8 cellular contexts compared by ENCODE assay signal in the genomic region with DNA sequence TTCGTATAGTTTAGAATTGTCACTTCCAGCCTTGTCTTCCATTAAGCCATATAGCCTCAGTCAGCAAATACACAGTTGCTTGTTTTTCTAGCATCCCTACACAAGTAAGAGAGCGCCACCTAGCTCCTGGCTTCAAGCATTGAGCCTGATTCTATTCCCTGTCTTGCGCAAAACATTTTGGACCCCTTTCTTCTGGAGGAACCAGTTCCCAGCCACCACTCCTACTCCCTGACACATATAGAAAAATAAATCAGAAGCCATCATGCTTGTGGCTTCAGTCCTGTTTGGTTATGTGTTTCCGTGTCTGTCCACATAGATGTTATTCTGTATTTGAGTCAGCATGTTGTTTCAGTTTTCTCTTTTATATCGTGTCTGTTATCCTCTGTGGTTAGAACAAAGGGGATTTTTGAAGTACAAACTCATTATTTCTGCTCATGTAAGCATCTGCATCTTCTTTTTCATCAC. TPM values are rescaled to one million over a fixed set of nuclear protein-coding genes. Genes with fewer than 3 reads are reported as not detected.
DNase-seq lines count a peak whose midpoint lies in the region; ATAC-seq and TF ChIP-seq lines count a peak whose summit lies in the region.

No MANE protein-coding gene starts in this region.

- H3K9me2 ChIP-seq in SK-N-SH = no peaks in the 10 kb centered on the region

- H2AK5ac ChIP-seq in IMR-90 (ENCODE audit: low read depth, low read length) = no peak overlapping the region

- TF ChIP-seq EP300 in SK-N-SH (IDR thresholded peaks at IDR 0.05; ENCODE audit: borderline replicate concordance in 1 of 2, low read depth in 1 of 2, low read length in 1 of 2) = no peak

- TF ChIP-seq RAD21 in IMR-90 (IDR thresholded peaks at IDR 0.05; ENCODE audit: low read length) = peak; percentile 81
- TF ChIP-seq RAD21 in SK-N-SH (IDR thresholded peaks at IDR 0.05; ENCODE audit: low read length) = peak; percentile 84

- POLR2A ChIA-PET in IMR-90 (lab: Charles Lee; ENCODE audit: unreplicated experiment) = no interaction called here
- POLR2A ChIA-PET in SK-N-SH (lab: Yijun Ruan, JAX) = no interaction called here

- TF ChIP-seq CTCF in IMR-90 (conservative IDR thresholded peaks at IDR 0.05; ENCODE audit: low read depth, low read length) = peak; percentile 68
- peak; percentile 82 for TF ChIP-seq CTCF in SK-N-SH (IDR thresholded peaks at IDR 0.05)

- dilution Hi-C loops in IMR-90 (cut with HindIII; ENCODE audit: low sequenced_read_pairs, unreplicated experiment) = no loop called here

- H3K9me3 ChIP-seq in IMR-90 (ENCODE audit: control insufficient read depth, insufficient read depth, low read length) = no peaks in the 10 kb centered on the region
- no peaks in the 10 kb centered on the region for H3K9me3 ChIP-seq in SK-N-SH

- TF ChIP-seq POLR2A in IMR-90 (IDR thresholded peaks at IDR 0.05; ENCODE audit: low read depth, low read length) = no peak

- no peak overlapping the region for H4K91ac ChIP-seq in IMR-90 (ENCODE audit: insufficient read depth, low read depth, low read length)

- H3K4me3 ChIP-seq in IMR-90 (ENCODE audit: insufficient read depth, low read depth, low read length) (no peak overlapping the region), SK-N-SH (ENCODE audit: low read depth in 2 of 2, low read length in 1 of 2) (no peak overlapping the region)

- peaks cover 2% of the 10 kb centered on the region; the same call in 1 of the 2 replicates for H3K9me1 ChIP-seq in IMR-90 (ENCODE audit: insufficient read depth, low read length)

- H3K56ac ChIP-seq in IMR-90 (ENCODE audit: extremely low read depth, insufficient read depth, low read length) = no peak overlapping the region

- H3K9ac ChIP-seq in IMR-90 (ENCODE audit: low read depth, low read length) = no peak overlapping the region
- H3K9ac ChIP-seq in SK-N-SH = no peak overlapping the region

- no peak overlapping the region for H3K14ac ChIP-seq in IMR-90 (replicated peaks; ENCODE audit: low read depth, low read length)

- H3K36me3 ChIP-seq in IMR-90 (ENCODE audit: control insufficient read depth, insufficient read depth, low read length) (peaks cover 11% of the 10 kb centered on the region), SK-N-SH (replicated peaks in 1 of 2; ENCODE audit: control insufficient read depth in 1 of 2, insufficient read depth in 2 of 2, low read length in 1 of 2) (no peaks in the 10 kb centered on the region)

- CTCF ChIA-PET in IMR-90 (lab: Yijun Ruan, JAX) (interaction anchor here (0.6 kb wide), 1 partner anchor 57 kb away, joined by 3 read pairs; no protein-coding TSS in a partner anchor), SK-N-SH (lab: Yijun Ruan, JAX) (interaction anchor here (0.9 to 2.9 kb wide), 6 partner anchors 12 to 172 kb away, joined by 3 to 18 read pairs (median 4); no protein-coding TSS in a partner anchor)

- no peak overlapping the region for H2AK9ac ChIP-seq in IMR-90 (replicated peaks; ENCODE audit: low read depth, low read length, poor library complexity)

- no peak overlapping the region for H2AFZ ChIP-seq in IMR-90 (replicated peaks; ENCODE audit: low read length, poor library complexity)
- no peak overlapping the region for H2AFZ ChIP-seq in SK-N-SH (ENCODE audit: low read depth)

- H3K27me3 ChIP-seq in IMR-90 (ENCODE audit: control insufficient read depth, insufficient read depth, low read length) = no peaks in the 10 kb centered on the region
- no peaks in the 10 kb centered on the region for H3K27me3 ChIP-seq in SK-N-SH (ENCODE audit: insufficient read depth)

- H3K79me2 ChIP-seq in SK-N-SH (ENCODE audit: insufficient read depth) = no peaks in the 10 kb centered on the region

- DNase-seq in NCI-H2029 treated with DMSO at 0.1 percent for 48 hours (lab: John Stamatoyannopoulos, UW) (peak; percentile 4), NCI-H2029 (lab: John Stamatoyannopoulos, UW) (no peak), IMR-90 (peak; percentile 65), SK-N-SH (peak; percentile 51), amniotic epithelial cell (ENCODE audit: low read depth) (peak; percentile 67), iPS-NIHi7 (ENCODE audit: extremely low spot score) (peak; percentile 74)
- DNase-seq in stimulated activated CD4-positive, alpha-beta T cell treated with anti-CD3 and anti-CD28 coated beads, Interleukin-2, amount 100 ng/mL, for 48 hours = peak; percentile 25 to 29

- ATAC-seq in GM21737 (IDR thresholded peaks at IDR 0.05; ENCODE audit: unreplicated experiment) (peak; percentile 93), IMR-90 (ENCODE audit: low read depth) (peak; percentile 44; the same call in 1 of the 2 replicates)

- H3K79me1 ChIP-seq in IMR-90 (ENCODE audit: low read depth in 1 of 2, low read length in 2 of 2) = no peaks in the 10 kb centered on the region

- H3K4ac ChIP-seq in IMR-90 (ENCODE audit: low read depth, low read length) = no peak overlapping the region

- intact Hi-C loops in IMR-90 (cut with micrococcal nuclease) = loop anchor here (1.0 to 2.0 kb wide), 2 partner anchors 76 to 142 kb away; no protein-coding TSS in a partner anchor

- no peaks in the 10 kb centered on the region for H3K4me1 ChIP-seq in IMR-90 (ENCODE audit: control insufficient read depth, insufficient read depth, low read length)
- no peaks in the 10 kb centered on the region for H3K4me1 ChIP-seq in SK-N-SH (ENCODE audit: control insufficient read depth in 1 of 2, insufficient read depth in 2 of 2, low read depth in 1 of 2, low read length in 1 of 2)

- in situ Hi-C loops in IMR-90 (cut with MboI; ENCODE audit: low sequenced_read_pairs) = no loop called here

- no peak overlapping the region for H4K8ac ChIP-seq in IMR-90 (ENCODE audit: low read depth in 2 of 2, low read length in 2 of 2)

- H4K20me1 ChIP-seq in IMR-90 (ENCODE audit: insufficient read depth, low read length) (no peaks in the 10 kb centered on the region), SK-N-SH (ENCODE audit: insufficient read depth) (no peaks in the 10 kb centered on the region)

- no peak overlapping the region for H3K18ac ChIP-seq in IMR-90 (ENCODE audit: low read depth, low read length)

- H3K4me2 ChIP-seq in IMR-90 (ENCODE audit: low read depth, low read length) = no peak overlapping the region
- H3K4me2 ChIP-seq in SK-N-SH = no peak overlapping the region

- no peak overlapping the region for H3K23ac ChIP-seq in IMR-90 (ENCODE audit: low read depth, low read length)

- H2BK120ac ChIP-seq in IMR-90 (ENCODE audit: low read depth, low read length) = no peak overlapping the region

- H4K5ac ChIP-seq in IMR-90 (ENCODE audit: low read depth, low read length) = no peak overlapping the region

- no peak overlapping the region for H2BK15ac ChIP-seq in IMR-90 (ENCODE audit: low read depth, low read length)

- no peak overlapping the region for H2BK20ac ChIP-seq in IMR-90 (ENCODE audit: low read depth, low read length)

- no peak overlapping the region for H3K27ac ChIP-seq in IMR-90 (ENCODE audit: insufficient read depth, low read length)
- no peak overlapping the region for H3K27ac ChIP-seq in SK-N-SH (ENCODE audit: low read depth in 2 of 2, low read length in 1 of 2)

- H3F3A ChIP-seq in SK-N-SH (replicated peaks; ENCODE audit: insufficient read depth) = no peaks in the 10 kb centered on the region

- no peak overlapping the region for H2BK5ac ChIP-seq in IMR-90 (ENCODE audit: low read depth, low read length, poor library complexity, severe bottlenecking)

- BruUV-seq in IMR-90 (replicated peaks; lab: Mats Ljungman, UMichigan) = no TSS peak

- WGBS in IMR-90 (ENCODE audit: extremely low coverage in 2 of 2, insufficient read length in 1 of 2), 2 experiments = no CpG with 5 or more reads among the region's 5 CpGs
- 23% methylated on average over 5 of the region's 5 CpGs for WGBS in SK-N-SH (ENCODE audit: low lambda C conversion rate)

TF ChIP-seq in IMR-90, 13 proteins besides CTCF, POLR2A, EP300 and RAD21 (continues in another document):
- no peak for TF ChIP-seq MXI1 (IDR thresholded peaks at IDR 0.05; ENCODE audit: borderline replicate concordance, low read depth, low read length)
- no peak for TF ChIP-seq FOS (IDR thresholded peaks at IDR 0.05; ENCODE audit: low read depth, low read length)
- no peak for TF ChIP-seq CHD1 (IDR thresholded peaks at IDR 0.05; ENCODE audit: low read depth, low read length)
- TF ChIP-seq, protein P1, sequence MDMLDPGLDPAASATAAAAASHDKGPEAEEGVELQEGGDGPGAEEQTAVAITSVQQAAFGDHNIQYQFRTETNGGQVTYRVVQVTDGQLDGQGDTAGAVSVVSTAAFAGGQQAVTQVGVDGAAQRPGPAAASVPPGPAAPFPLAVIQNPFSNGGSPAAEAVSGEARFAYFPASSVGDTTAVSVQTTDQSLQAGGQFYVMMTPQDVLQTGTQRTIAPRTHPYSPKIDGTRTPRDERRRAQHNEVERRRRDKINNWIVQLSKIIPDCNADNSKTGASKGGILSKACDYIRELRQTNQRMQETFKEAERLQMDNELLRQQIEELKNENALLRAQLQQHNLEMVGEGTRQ (IDR thresholded peaks at IDR 0.05; ENCODE audit: low read depth, low read length) = no peak
- TF ChIP-seq RFX5 (IDR thresholded peaks at IDR 0.05; ENCODE audit: low read depth, low read length) = no peak
- peak; percentile 85 for TF ChIP-seq MAFK (IDR thresholded peaks at IDR 0.05; ENCODE audit: low read depth, low read length)

TF ChIP-seq in SK-N-SH, 30 proteins besides CTCF, POLR2A, EP300 and RAD21:
- TF ChIP-seq SMC3 (IDR thresholded peaks at IDR 0.05; ENCODE audit: low read depth, low read length) (peak; percentile 72), MXI1 (IDR thresholded peaks at IDR 0.05; ENCODE audit: low read depth, low read length) (no peak)

RNA-seq across cellular contexts. Expression of a gene that starts 59.9 kb away (rescaled TPM):
- 9.3 and 12.2 TPM in 2 replicates for total RNA-seq in IMR-90 (2012; rRNA removed)
- polyA plus RNA-seq in IMR-90 (2012; rRNA removed) = 5.5 and 7.6 TPM in 2 replicates
- polyA plus RNA-seq in IMR-90 (2012; cell fraction: cytosol; rRNA removed) = 1.4 and 1.5 TPM in 2 replicates
- polyA plus RNA-seq in IMR-90 (2012; cell fraction: nucleus; rRNA removed; ENCODE audit: low replicate concordance) = 3.9 and 21.6 TPM in 2 replicates
- polyA plus RNA-seq in SK-N-SH (2012; rRNA removed) = 2.2 and 3.1 TPM in 2 replicates
- polyA plus RNA-seq in SK-N-SH (2012; cell fraction: cytosol; rRNA removed) = 2.6 and 2.8 TPM in 2 replicates
- 2.2 and 4.8 TPM in 2 replicates for polyA plus RNA-seq in SK-N-SH (2012; cell fraction: nucleus; rRNA removed)
